19 cellular contexts compared by ENCODE assay signal in genomic region chr2:190959911-190960788, GRCh38. TPM values are rescaled to one million over a fixed set of nuclear protein-coding genes. Genes with fewer than 3 reads are reported as not detected.
DNase-seq lines count a peak whose midpoint lies in the region; ATAC-seq, FAIRE-seq and TF ChIP-seq lines count a peak whose summit lies in the region.
"Had no signal": no experiment of that assay in that cellular context is flagged by ENCODE, and none has a peak within 500 bp of the region (broad histone marks: within the 10 kb centered on the region; RNA-seq: fewer than 3 reads in every experiment).

No MANE protein-coding gene starts in this region.

- peaks cover 42% of the 10 kb centered on the region for H3K4me1 Mint-ChIP-seq in activated naive CD4-positive, alpha-beta T cell treated with anti-CD3 and anti-CD28 coated beads, Interleukin-2, amount 50 U/mL, for 24 hours
- H3K4me1 Mint-ChIP-seq in activated naive CD4-positive, alpha-beta T cell treated with anti-CD3 and anti-CD28 coated beads for 36 hours (ENCODE audit: low read depth): peaks cover 14% of the 10 kb centered on the region

- FAIRE-seq in K562 (lab: Jason Lieb, UNC): peak; percentile 11
- FAIRE-seq: RCC 7860, TTC549 had no signal

- no peak overlapping the region for H3K4me3 ChIP-seq in GM23248
- no peak overlapping the region for H3K4me3 ChIP-seq in K562
- H3K4me3 ChIP-seq: breast epithelium, ovary, suprapubic skin had no signal

- H3K36me3 ChIP-seq in GM23248 (ENCODE audit: low read depth) (peaks cover 37% of the 10 kb centered on the region), K562 (ENCODE audit: control insufficient read depth, insufficient read depth, low read length) (peaks cover 32% of the 10 kb centered on the region; the same call in 2 of the 3 replicates)
- H3K36me3 ChIP-seq: breast epithelium, ovary had no signal

- no peak for DNase-seq in activated naive CD4-positive, alpha-beta T cell treated with anti-CD3 and anti-CD28 coated beads for 36 hours
- DNase-seq in GM23248 (no peak), K562 (ENCODE audit: extremely low read depth in 1 of 4, low spot score in 3 of 4) (no peak), non-pigmented ciliary epithelial cell (ENCODE audit: low read depth) (peak; percentile 36), SIG-M5 (lab: John Stamatoyannopoulos, UW) (no peak), RPMI8226 (no peak)
- DNase-seq: activated gamma-delta T cell; hypothalamus; NCI-H1105; NCI-H2171 treated with DMSO at 0.1 percent for 48 hours; ovary; stimulated activated CD4-positive, alpha-beta T cell treated with anti-CD3 and anti-CD28 coated beads, Interleukin-2, amount 100 ng/mL, for 24 hours had no signal

- H3K27me3 ChIP-seq in GM23248 (replicated peaks; ENCODE audit: insufficient read depth) (no peaks in the 10 kb centered on the region), K562 (ENCODE audit: control insufficient read depth in 2 of 2, insufficient read depth in 2 of 2, low read length in 2 of 2) (no peaks in the 10 kb centered on the region)
- H3K27me3 ChIP-seq: breast epithelium, ovary, suprapubic skin had no signal

- TF ChIP-seq CTCF in K562 (IDR thresholded peaks at IDR 0.05 in 2 of 3, conservative IDR thresholded peaks at IDR 0.05 in 1 of 3; ENCODE audit: insufficient read depth in 2 of 3, low read depth in 1 of 3, low read length in 3 of 3): no peak

- in situ Hi-C loops in GM23248 (cut with MboI): no loop called here
- in situ Hi-C loops in K562 (cut with MboI): no loop called here

- peaks cover 33% of the 10 kb centered on the region for H3K36me3 Mint-ChIP-seq in activated naive CD4-positive, alpha-beta T cell treated with anti-CD3 and anti-CD28 coated beads, Interleukin-2, amount 50 U/mL, for 24 hours
- peaks cover 43% of the 10 kb centered on the region for H3K36me3 Mint-ChIP-seq in activated naive CD4-positive, alpha-beta T cell treated with anti-CD3 and anti-CD28 coated beads for 36 hours (ENCODE audit: low read depth)

- POLR2A ChIA-PET in K562 (lab: Yijun Ruan, JAX): interaction anchor here (0.7 to 1.2 kb wide), 3 partner anchors 8 to 442 kb away, joined by 3 to 4 read pairs (median 3); no protein-coding TSS in a partner anchor

- H2AFZ ChIP-seq in GM23248: no peak overlapping the region
- no peak overlapping the region for H2AFZ ChIP-seq in K562 (ENCODE audit: low read depth, low read length)

- H3F3A ChIP-seq in GM23248 (ENCODE audit: insufficient read depth): peaks cover 93% of the 10 kb centered on the region

- peak overlapping the region; percentile 84 for H3K27ac Mint-ChIP-seq in activated naive CD4-positive, alpha-beta T cell treated with anti-CD3 and anti-CD28 coated beads, Interleukin-2, amount 50 U/mL, for 24 hours
- no peak overlapping the region for H3K27ac Mint-ChIP-seq in activated naive CD4-positive, alpha-beta T cell treated with anti-CD3 and anti-CD28 coated beads for 36 hours

- H3K4me2 ChIP-seq in GM23248 (ENCODE audit: unreplicated experiment) (no peak overlapping the region), K562 (ENCODE audit: insufficient read depth, low read length) (no peak overlapping the region)

- TF ChIP-seq RAD21 in K562 (CRISPR knock-in tag; conservative IDR thresholded peaks at IDR 0.05 in 1 of 2, IDR thresholded peaks at IDR 0.05 in 1 of 2): no peak

- CTCF ChIA-PET in activated naive CD4-positive, alpha-beta T cell treated with anti-CD3 and anti-CD28 coated beads for 36 hours (lab: Charles Lee): interaction anchor here (0.7 to 1.4 kb wide), 4 partner anchors 9 to 179 kb away, joined by 3 to 4 read pairs (median 4); no protein-coding TSS in a partner anchor
- CTCF ChIA-PET in K562 (lab: Yijun Ruan, JAX; ENCODE audit: low intra/inter-chr PET ratio): no interaction called here

- H3K9me2 ChIP-seq in GM23248 (ENCODE audit: insufficient read depth): no peaks in the 10 kb centered on the region

- no peak overlapping the region for H3K4me3 Mint-ChIP-seq in activated naive CD4-positive, alpha-beta T cell treated with anti-CD3 and anti-CD28 coated beads, Interleukin-2, amount 50 U/mL, for 24 hours
- no peak overlapping the region for H3K4me3 Mint-ChIP-seq in activated naive CD4-positive, alpha-beta T cell treated with anti-CD3 and anti-CD28 coated beads for 36 hours
- H3K4me3 Mint-ChIP-seq: IgD-negative memory B cell had no signal

- H3K9me3 ChIP-seq in GM23248 (ENCODE audit: low read depth) (no peaks in the 10 kb centered on the region), K562 (replicated peaks; ENCODE audit: control insufficient read depth, insufficient read depth, low read depth, low read length) (no peaks in the 10 kb centered on the region)
- H3K9me3 ChIP-seq: breast epithelium, ovary had no signal

- no peak for ATAC-seq in K562
- ATAC-seq in HG02885 (IDR thresholded peaks at IDR 0.05; ENCODE audit: poor library complexity, unreplicated experiment): no peak

- H3K9me3 Mint-ChIP-seq in activated naive CD4-positive, alpha-beta T cell treated with anti-CD3 and anti-CD28 coated beads, Interleukin-2, amount 50 U/mL, for 24 hours: no peaks in the 10 kb centered on the region
- H3K9me3 Mint-ChIP-seq in activated naive CD4-positive, alpha-beta T cell treated with anti-CD3 and anti-CD28 coated beads for 36 hours: peaks cover 10% of the 10 kb centered on the region
- H3K9me3 Mint-ChIP-seq: IgD-negative memory B cell had no signal

- H3K79me2 ChIP-seq in GM23248 (ENCODE audit: insufficient read depth) (no peaks in the 10 kb centered on the region), K562 (ENCODE audit: control insufficient read depth, insufficient read depth, low read length) (no peaks in the 10 kb centered on the region)

- H3K27me3 Mint-ChIP-seq in activated naive CD4-positive, alpha-beta T cell treated with anti-CD3 and anti-CD28 coated beads, Interleukin-2, amount 50 U/mL, for 24 hours: no peaks in the 10 kb centered on the region
- H3K27me3 Mint-ChIP-seq in activated naive CD4-positive, alpha-beta T cell treated with anti-CD3 and anti-CD28 coated beads for 36 hours (ENCODE audit: low read depth): no peaks in the 10 kb centered on the region
- H3K27me3 Mint-ChIP-seq: IgD-negative memory B cell had no signal

- H3K27ac ChIP-seq in GM23248: peak overlapping the region; percentile 16
- H3K27ac ChIP-seq in K562 (ENCODE audit: extremely low read depth, low read depth, low read length): no peak overlapping the region
- H3K27ac ChIP-seq: breast epithelium, ovary, suprapubic skin had no signal

- H3K9ac ChIP-seq in GM23248: no peak overlapping the region
- no peak overlapping the region for H3K9ac ChIP-seq in K562 (ENCODE audit: insufficient read depth in 1 of 2, low read depth in 2 of 2, low read length in 2 of 2)

- H4K20me1 ChIP-seq in GM23248 (ENCODE audit: insufficient read depth) (0 out of 2 replicates have a peak, but pooled peaks cover 4% of the 10 kb centered on the region), K562 (replicated peaks; ENCODE audit: control insufficient read depth, insufficient read depth, low read length) (no peaks in the 10 kb centered on the region; the same call in 1 of the 2 replicates)

- H3K9me1 ChIP-seq in K562 (ENCODE audit: control insufficient read depth, insufficient read depth, low read length): no peaks in the 10 kb centered on the region

- 71 to 78% methylated on average over 5 of the region's 5 CpGs for WGBS in GM23248 (ENCODE audit: low coverage in 1 of 2, low lambda C conversion rate in 2 of 2, missing lambda C conversion rate in 2 of 2), 2 experiments
- 46% methylated on average over 2 of the region's 5 CpGs for WGBS in K562 (ENCODE audit: insufficient coverage, low coverage, missing lambda C conversion rate)

- no peak for TF ChIP-seq POLR2A in K562 (conservative IDR thresholded peaks at IDR 0.05)

- BruUV-seq in K562 (replicated peaks; lab: Mats Ljungman, UMichigan): no TSS peak

- TF ChIP-seq EP300 in K562 (IDR thresholded peaks at IDR 0.05; ENCODE audit: low read length): no peak

- intact Hi-C loops in activated naive CD4-positive, alpha-beta T cell treated with anti-CD3 and anti-CD28 coated beads for 36 hours (cut with micrococcal nuclease): no loop called here
- intact Hi-C loops in K562 (cut with micrococcal nuclease): no loop called here

- peaks cover 15% of the 10 kb centered on the region; the same call in 1 of the 2 replicates for H3K4me1 ChIP-seq in GM23248 (ENCODE audit: insufficient read depth)
- H3K4me1 ChIP-seq in K562 (replicated peaks in 1 of 2; ENCODE audit: control insufficient read depth in 2 of 2, insufficient read depth in 2 of 2, low read length in 2 of 2): no peaks in the 10 kb centered on the region
- H3K4me1 ChIP-seq: breast epithelium, suprapubic skin had no signal

TF ChIP-seq in K562, 482 proteins besides CTCF, POLR2A, EP300 and RAD21 (continues in another document):
- TF ChIP-seq ZNF696 (CRISPR knock-in tag; conservative IDR thresholded peaks at IDR 0.05): no peak

RNA-seq across cellular contexts. Expression of gene STAT1, which starts 53.8 kb away (rescaled TPM):
- 100 to 1,000 TPM; 376 to 402 TPM for total RNA-seq in activated naive CD4-positive, alpha-beta T cell treated with anti-CD3 and anti-CD28 coated beads for 36 hours
- 227 and 232 TPM in 2 replicates for total RNA-seq in GM23248 (2014; rRNA removed; shearing (Covaris generic))
- polyA plus RNA-seq in GM23248 (2016; fragmentation: Nextera tagmentation; extraction: Ambion mirVana) (237 and 238 TPM in 2 replicates), K562 (2011; rRNA removed) (21.1 and 28.1 TPM in 2 replicates), K562 (2014; fragmentation: Illumina TruSeq; extraction: Trizol) (26.3 and 31.0 TPM in 2 replicates), K562 (2014; fragmentation: Nextera tagmentation; extraction: Ambion mirVana) (1 to 10 TPM; 8.7 to 8.8 TPM), K562 (2014; rRNA removed) (20.8 and 24.4 TPM in 2 replicates)
- total RNA-seq in K562 (2011; cell fraction: chromatin; rRNA removed; ENCODE audit: low replicate concordance): 23.7 and 38.9 TPM in 2 replicates
- 18.3 TPM in 2 replicates for total RNA-seq in K562 (2011; cell fraction: nucleolus; rRNA removed)
- total RNA-seq in K562 (2011; cell fraction: nucleoplasm; rRNA removed): 21.9 and 25.7 TPM in 2 replicates
- total RNA-seq in K562 (2014; rRNA removed) (19.3 and 25.5 TPM in 2 replicates), K562 (2014; rRNA removed; fragmentation: Illumina TruSeq; extraction: Trizol) (26.8 and 29.8 TPM in 2 replicates), K562 (2015; rRNA removed; fragmentation: Illumina TruSeq; extraction: Trizol) (32.2 and 33.4 TPM in 2 replicates), K562 (2021) (31.8 and 34.4 TPM in 2 replicates)
- 13.5 and 14.5 TPM in 2 replicates for polyA plus RNA-seq in K562 (2011; cell fraction: cytosol; rRNA removed)
- polyA plus RNA-seq in K562 (2011; cell fraction: nucleus; rRNA removed): 22.4 and 26.8 TPM in 2 replicates
- polyA plus RNA-seq in K562 (2012): 24.5 and 30.2 TPM in 2 replicates
- 37.2 and 48.2 TPM in 2 replicates for polyA minus RNA-seq in K562 (2011; rRNA and poly(A)+ RNA removed)
- polyA minus RNA-seq in K562 (2011; cell fraction: cytosol; rRNA and poly(A)+ RNA removed): 15.6 and 40.9 TPM in 2 replicates
- polyA minus RNA-seq in K562 (2011; cell fraction: nucleus; rRNA and poly(A)+ RNA removed): 27.1 and 29.4 TPM in 2 replicates
